In the genomic region with DNA sequence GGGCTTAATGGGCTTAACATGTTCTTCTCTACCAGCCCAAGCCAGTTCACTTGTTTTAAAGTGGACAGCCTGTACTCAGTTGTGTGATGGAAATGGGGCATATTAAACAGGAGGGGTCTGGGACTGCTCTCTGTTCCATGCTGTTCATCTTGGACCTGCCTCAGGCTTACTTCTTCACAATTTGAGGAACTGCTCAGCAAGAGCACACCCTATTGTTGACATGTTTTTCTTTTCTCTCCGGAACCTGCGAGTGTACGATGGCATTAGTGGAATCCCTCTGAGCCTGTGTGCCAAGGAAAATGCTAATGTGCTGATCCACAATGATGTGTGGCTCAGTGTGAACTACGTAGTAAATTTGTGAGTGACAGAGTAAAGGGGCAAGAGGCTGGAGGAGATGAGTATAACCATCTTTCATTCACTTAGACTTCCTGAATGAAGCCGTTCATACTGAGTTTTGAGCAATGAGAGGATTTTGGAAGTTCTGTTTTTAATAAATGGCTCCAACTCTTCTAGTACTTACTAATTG, we compare ENCODE assay signal across 1 cellular context.
TF ChIP-seq lines count a peak whose summit lies in the region.

No MANE protein-coding gene starts in this region.

TF ChIP-seq in SK-N-SH, 30 proteins besides CTCF, POLR2A, EP300 and RAD21:
- TF ChIP-seq GABPA (IDR thresholded peaks at IDR 0.05; ENCODE audit: low read depth) (no peak), USF2 (IDR thresholded peaks at IDR 0.05; ENCODE audit: borderline replicate concordance, low read depth, low read length) (no peak), REST (IDR thresholded peaks at IDR 0.05; ENCODE audit: low read depth, low read length) (no peak), YY1 (IDR thresholded peaks at IDR 0.05; ENCODE audit: low read depth) (no peak), TEAD4 (IDR thresholded peaks at IDR 0.05; ENCODE audit: borderline replicate concordance, insufficient read depth) (no peak), MEF2A (IDR thresholded peaks at IDR 0.05; ENCODE audit: borderline replicate concordance, low read depth) (no peak), FOXM1 (IDR thresholded peaks at IDR 0.05; ENCODE audit: low read depth) (no peak), RCOR1 (IDR thresholded peaks at IDR 0.05; ENCODE audit: low read length) (no peak), NFIC (IDR thresholded peaks at IDR 0.05; ENCODE audit: borderline replicate concordance) (no peak), USF1 (IDR thresholded peaks at IDR 0.05; ENCODE audit: borderline replicate concordance, low read depth) (no peak), JUND (IDR thresholded peaks at IDR 0.05) (no peak)
- TF ChIP-seq, protein P1, sequence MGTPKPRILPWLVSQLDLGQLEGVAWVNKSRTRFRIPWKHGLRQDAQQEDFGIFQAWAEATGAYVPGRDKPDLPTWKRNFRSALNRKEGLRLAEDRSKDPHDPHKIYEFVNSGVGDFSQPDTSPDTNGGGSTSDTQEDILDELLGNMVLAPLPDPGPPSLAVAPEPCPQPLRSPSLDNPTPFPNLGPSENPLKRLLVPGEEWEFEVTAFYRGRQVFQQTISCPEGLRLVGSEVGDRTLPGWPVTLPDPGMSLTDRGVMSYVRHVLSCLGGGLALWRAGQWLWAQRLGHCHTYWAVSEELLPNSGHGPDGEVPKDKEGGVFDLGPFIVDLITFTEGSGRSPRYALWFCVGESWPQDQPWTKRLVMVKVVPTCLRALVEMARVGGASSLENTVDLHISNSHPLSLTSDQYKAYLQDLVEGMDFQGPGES (IDR thresholded peaks at IDR 0.05; ENCODE audit: low read depth, low read length) = no peak
